In the genomic region with DNA sequence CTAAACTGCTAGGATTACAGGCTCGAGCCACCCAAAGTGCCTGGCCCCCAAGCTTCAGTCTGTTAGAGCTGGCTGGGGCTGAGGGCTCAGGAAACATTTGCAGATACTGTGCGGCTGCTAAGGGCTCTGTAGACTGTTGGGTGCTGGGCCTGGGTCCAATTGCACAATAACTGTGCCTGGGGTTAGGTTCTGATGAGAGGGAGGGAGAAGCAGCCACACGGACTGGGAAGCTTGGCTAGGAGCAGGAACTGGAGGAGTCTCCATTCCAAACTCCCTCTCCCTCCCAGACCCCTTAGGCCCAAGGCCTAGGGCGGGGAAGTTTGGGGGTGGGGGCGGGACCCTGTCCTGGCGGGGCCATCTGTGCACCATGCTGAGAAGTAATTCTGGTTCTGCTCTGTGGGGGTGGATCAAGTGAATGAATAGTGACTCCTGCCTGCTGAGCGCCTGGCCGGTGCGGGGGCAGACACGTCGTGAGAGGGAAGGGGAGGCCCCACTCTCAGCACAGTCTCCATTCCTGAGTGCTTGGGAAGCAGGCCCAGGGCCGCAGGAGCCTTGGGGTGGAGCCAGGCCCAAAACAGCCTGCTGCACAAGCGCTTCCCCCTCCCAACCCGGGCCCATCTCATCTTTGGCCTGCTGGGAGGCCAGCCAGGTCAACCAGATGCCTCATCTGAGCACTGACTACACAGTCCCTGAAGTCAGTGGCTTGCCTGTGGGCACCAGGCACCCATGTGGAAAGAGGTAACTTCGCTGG, we compare ENCODE assay signal across 8 cellular contexts. TPM values are rescaled to one million over a fixed set of nuclear protein-coding genes. Genes with fewer than 3 reads are reported as not detected.
DNase-seq lines count a peak whose midpoint lies in the region; ATAC-seq, FAIRE-seq and TF ChIP-seq lines count a peak whose summit lies in the region.

No MANE protein-coding gene starts in this region.

- CTCF ChIA-PET in MCF 10A (lab: Yijun Ruan, JAX), result interaction anchor here (0.7 to 2.1 kb wide), 4 partner anchors 14 to 255 kb away, joined by 3 to 13 read pairs (median 4); no protein-coding TSS in a partner anchor

- 33 to 62% (median 48%) methylated on average over 6 to 15 of the region's 15 CpGs for WGBS in stomach, 5 donors

- no peak for TF ChIP-seq EP300 in stomach (IDR thresholded peaks at IDR 0.05)

- H3K4me2 ChIP-seq in MM.1S (ENCODE audit: low read depth, low read length), result no peak overlapping the region

- no TSS peak for BruUV-seq in MCF 10A (replicated peaks; lab: Mats Ljungman, UMichigan)

- H3K9me3 ChIP-seq in kidney (ENCODE audit: control insufficient read depth in 1 of 2, low read length in 2 of 2), result no peaks in the 10 kb centered on the region
- H3K9me3 ChIP-seq in stomach, result peaks cover 0 to 5% (median 2%) of the 10 kb centered on the region in 4 donors
- no peaks in the 10 kb centered on the region for H3K9me3 ChIP-seq in MM.1S (replicated peaks; ENCODE audit: insufficient read depth, low read length)

- no peak for TF ChIP-seq POLR2A in stomach (IDR thresholded peaks at IDR 0.05)

- H3K4me1 ChIP-seq in kidney (ENCODE audit: control insufficient read depth in 1 of 2, insufficient read depth in 1 of 2, low read depth in 1 of 2, low read length in 2 of 2), result peaks cover 26 to 40% of the 10 kb centered on the region in 2 donors
- H3K4me1 ChIP-seq in stomach, result peaks cover 41 to 72% (median 60%) of the 10 kb centered on the region in 4 donors
- H3K4me1 ChIP-seq in MM.1S (ENCODE audit: low read length), result peaks cover 19% of the 10 kb centered on the region

- H3K36me3 ChIP-seq in kidney (ENCODE audit: control insufficient read depth in 1 of 2, insufficient read depth in 2 of 2, low read length in 2 of 2) (no peaks in the 10 kb centered on the region), stomach (no peaks in the 10 kb centered on the region), MM.1S (replicated peaks; ENCODE audit: insufficient read depth, low read length) (no peaks in the 10 kb centered on the region)

- H3K36me3 Mint-ChIP-seq in IgD-negative memory B cell, result peaks cover 2% of the 10 kb centered on the region
- H3K36me3 Mint-ChIP-seq in MCF 10A (ENCODE audit: insufficient read depth, unreplicated experiment), result peaks cover 38% of the 10 kb centered on the region

- H3K9ac ChIP-seq in kidney (ENCODE audit: low read length in 2 of 2) (peak overlapping the region; percentile 18 to 89), MM.1S (ENCODE audit: low read length) (no peak overlapping the region)

- H3K9me3 Mint-ChIP-seq in IgD-negative memory B cell (peaks cover 1 to 8% (median 3%) of the 10 kb centered on the region in 3 donors), MCF 10A (ENCODE audit: unreplicated experiment) (peaks cover 8% of the 10 kb centered on the region)

- H3K27me3 Mint-ChIP-seq in IgD-negative memory B cell, result peaks cover 30% of the 10 kb centered on the region
- H3K27me3 Mint-ChIP-seq in MCF 10A (ENCODE audit: insufficient read depth, unreplicated experiment), result no peaks in the 10 kb centered on the region

- no peaks in the 10 kb centered on the region for H4K20me1 ChIP-seq in MM.1S (ENCODE audit: insufficient read depth, low read length)

- H3K27ac Mint-ChIP-seq in IgD-negative memory B cell, result no peak overlapping the region
- H3K27ac Mint-ChIP-seq in MCF 10A (ENCODE audit: low read depth, unreplicated experiment), result peak overlapping the region; percentile 96

- no peaks in the 10 kb centered on the region for H3K9me2 ChIP-seq in MM.1S (replicated peaks; ENCODE audit: insufficient read depth, low read length)

- DNase-seq in AG08396 (ENCODE audit: low spot score) (peak; percentile 91), MCF 10A (ENCODE audit: unreplicated experiment) (peak; percentile 96), kidney (peak; percentile 91), stomach (peak; percentile 62), MM.1S (no peak)

- H2AFZ ChIP-seq in MM.1S (ENCODE audit: low read length), result no peak overlapping the region

- ATAC-seq in HG03378 (IDR thresholded peaks at IDR 0.05; ENCODE audit: unreplicated experiment) (no peak), GM21619 (IDR thresholded peaks at IDR 0.05; ENCODE audit: unreplicated experiment) (no peak)

- no peaks in the 10 kb centered on the region for H3K79me2 ChIP-seq in MM.1S (ENCODE audit: low read length)

- intact Hi-C loops in MCF 10A (cut with micrococcal nuclease), result no loop called here
- intact Hi-C loops in kidney (cut with DNase I), result no loop called here
- intact Hi-C loops in stomach (cut with DNase I; ENCODE audit: low total_unique reads), result no loop called here

- H3F3A ChIP-seq in MM.1S (ENCODE audit: insufficient read depth, low read length), result no peaks in the 10 kb centered on the region

- H3K4me1 Mint-ChIP-seq in IgD-negative memory B cell (no peaks in the 10 kb centered on the region), MCF 10A (ENCODE audit: insufficient read depth, unreplicated experiment) (peaks cover 27% of the 10 kb centered on the region)

- peak overlapping the region in 3 of 4 donors; percentile 26 to 60 (median 43) for H3K4me3 Mint-ChIP-seq in IgD-negative memory B cell
- H3K4me3 Mint-ChIP-seq in MCF 10A (ENCODE audit: unreplicated experiment), result peak overlapping the region; percentile 95

- H3K27ac ChIP-seq in kidney (ENCODE audit: low read depth in 2 of 2, low read length in 2 of 2), result peak overlapping the region; percentile 67 to 77
- H3K27ac ChIP-seq in stomach, result peak overlapping the region; percentile 69 to 92 (median 83)
- H3K27ac ChIP-seq in MM.1S (ENCODE audit: low read length), result no peak overlapping the region

- H3K4me3 ChIP-seq in kidney (ENCODE audit: low read length in 2 of 2) (peak overlapping the region; percentile 74 to 84), stomach (peak overlapping the region; percentile 55 to 75 (median 66)), MM.1S (ENCODE audit: low read length) (no peak overlapping the region)

- peaks cover 0 to 27% (median 0%) of the 10 kb centered on the region in 3 donors for H3K27me3 ChIP-seq in stomach
- peaks cover 23% of the 10 kb centered on the region for H3K27me3 ChIP-seq in MM.1S (replicated peaks; ENCODE audit: insufficient read depth, low read length)

- FAIRE-seq in kidney (lab: Jason Lieb, UNC), result no peak

- POLR2A ChIA-PET in MCF 10A (lab: Yijun Ruan, JAX), result interaction anchor here (0.5 to 2.1 kb wide), 16 partner anchors 8 to 930 kb away, joined by 3 to 12 read pairs (median 3); a partner anchor contains a TSS

- TF ChIP-seq CTCF in MCF 10A (IDR thresholded peaks at IDR 0.05; ENCODE audit: unreplicated experiment) (no peak), kidney (IDR thresholded peaks at IDR 0.05; ENCODE audit: borderline replicate concordance, extremely low read depth, insufficient read depth) (no peak), stomach (IDR thresholded peaks at IDR 0.05) (no peak), MM.1S (IDR thresholded peaks at IDR 0.05; ENCODE audit: low read length) (no peak)

RNA-seq across cellular contexts. Expression of a gene that starts 1.5 kb away (rescaled TPM):
- polyA plus RNA-seq in IgD-negative memory B cell, result not detected
- 204 and 299 TPM in 2 replicates for total RNA-seq in MCF 10A (2022)
- total RNA-seq in kidney, result 124 TPM
- polyA plus RNA-seq in kidney (ENCODE audit: insufficient read depth, low read depth, low replicate concordance), result 1,185 TPM
- total RNA-seq in stomach, result 10 to 100 TPM in 4 of 5 donors, 1 to 10 TPM in 1; 9.8 to 88.8 (median 51.9) TPM
- 100 to 1,000 TPM in 1 of 3 donors, 10 to 100 TPM in 2; 65.8 to 147 (median 94.4) TPM for polyA plus RNA-seq in stomach
